22 cellular contexts compared by ENCODE assay signal in the genomic region with DNA sequence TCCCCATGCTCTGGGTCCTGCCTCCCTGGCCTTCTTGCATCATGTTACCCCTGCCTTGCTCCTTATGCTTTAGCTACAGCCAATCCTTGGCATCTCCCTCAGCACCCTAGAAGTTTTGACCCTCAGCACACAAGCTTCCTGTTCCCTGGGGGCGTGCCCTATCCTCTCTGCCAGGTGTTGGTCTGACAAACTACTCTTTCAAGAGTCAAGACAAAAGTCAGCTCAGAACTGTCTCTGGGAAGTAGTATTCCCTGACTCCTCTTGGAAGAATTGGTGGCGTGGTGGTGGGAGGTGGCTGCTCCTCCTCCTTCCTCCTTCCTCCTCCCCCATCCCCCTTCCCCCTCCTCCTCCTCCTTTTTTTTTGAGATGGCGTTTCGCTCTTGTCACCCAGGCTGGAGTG.
"Had no signal": no experiment of that assay in that cellular context is flagged by ENCODE, and none has a peak within 500 bp of the region (broad histone marks: within the 10 kb centered on the region; RNA-seq: fewer than 3 reads in every experiment).

No MANE protein-coding gene starts in this region.

- H3K4me3 ChIP-seq: ascending aorta, esophagus muscularis mucosa, hepatocyte, right lobe of liver, skin epidermis, stomach, suprapubic skin, tibial nerve had no signal

- H3K36me3 Mint-ChIP-seq: activated naive CD4-positive, alpha-beta T cell treated with anti-CD3 and anti-CD28 coated beads, Interleukin-2, amount 50 U/mL, for 24 hours had no signal

- H3K4me1 ChIP-seq: right lobe of liver had no signal

- H2AFZ ChIP-seq: hepatocyte had no signal

- H3K27ac Mint-ChIP-seq: activated naive CD4-positive, alpha-beta T cell treated with anti-CD3 and anti-CD28 coated beads, Interleukin-2, amount 50 U/mL, for 24 hours; activated T-cell treated with anti-CD3 and anti-CD28 coated beads, Interleukin-2, amount 50 U/mL, for 72 hours; effector memory CD8-positive, alpha-beta T cell; stimulated activated memory B cell treated with anti-CD40 and anti-IgM and Interleukin-4, amounts not matched to agents 10 μg/mL and 1 μg/mL and 100 μg/mL, for 72 hours had no signal

- H3K9me3 ChIP-seq: ascending aorta, esophagus muscularis mucosa, right lobe of liver, stomach, suprapubic skin, tibial nerve had no signal

- H3K4me1 Mint-ChIP-seq: neural crest cell had no signal

- H3K4me3 Mint-ChIP-seq: activated naive CD4-positive, alpha-beta T cell treated with anti-CD3 and anti-CD28 coated beads, Interleukin-2, amount 50 U/mL, for 24 hours; activated T-cell treated with anti-CD3 and anti-CD28 coated beads, Interleukin-2, amount 50 U/mL, for 72 hours; effector memory CD8-positive, alpha-beta T cell; neural crest cell; stimulated activated memory B cell treated with anti-CD40 and anti-IgM and Interleukin-4, amounts not matched to agents 10 μg/mL and 1 μg/mL and 100 μg/mL, for 72 hours had no signal

- DNase-seq: activated effector memory CD4-positive, alpha-beta T cell treated with Interleukin-2 at 50 U/mL for 16 hours; activated T-cell treated with anti-CD3 and anti-CD28 coated beads, Interleukin-2, amount 50 U/mL, for 72 hours; brain microvascular endothelial cell; effector memory CD8-positive, alpha-beta T cell; glutamatergic neuron; left ventricle myocardium superior; mammary epithelial cell; midbrain; occipital lobe; right lobe of liver; stimulated activated CD4-positive, alpha-beta T cell treated with anti-CD3 and anti-CD28 coated beads, Interleukin-2, amount 100 ng/mL, for 24 hours; stomach; T-helper 1 cell had no signal

- H3K36me3 ChIP-seq: brain microvascular endothelial cell, esophagus muscularis mucosa, right lobe of liver, suprapubic skin, tibial nerve had no signal

- H3K27ac ChIP-seq: ascending aorta, brain microvascular endothelial cell, esophagus muscularis mucosa, right lobe of liver, skin epidermis, stomach, suprapubic skin had no signal

- H3K27me3 Mint-ChIP-seq: activated naive CD4-positive, alpha-beta T cell treated with anti-CD3 and anti-CD28 coated beads, Interleukin-2, amount 50 U/mL, for 24 hours; effector memory CD8-positive, alpha-beta T cell; stimulated activated memory B cell treated with anti-CD40 and anti-IgM and Interleukin-4, amounts not matched to agents 10 μg/mL and 1 μg/mL and 100 μg/mL, for 72 hours had no signal

- H3K27me3 ChIP-seq: ascending aorta, brain microvascular endothelial cell, esophagus muscularis mucosa, hepatocyte, right lobe of liver, suprapubic skin had no signal

- ATAC-seq: activated T-cell treated with anti-CD3 and anti-CD28 coated beads, Interleukin-2, amount 50 U/mL, for 72 hours; effector memory CD8-positive, alpha-beta T cell; left ventricle myocardium superior; right lobe of liver; stimulated activated memory B cell treated with anti-CD40 and anti-IgM and Interleukin-4, amounts not matched to agents 10 μg/mL and 1 μg/mL and 100 μg/mL, for 72 hours had no signal

- H3K9me3 Mint-ChIP-seq: activated naive CD4-positive, alpha-beta T cell treated with anti-CD3 and anti-CD28 coated beads, Interleukin-2, amount 50 U/mL, for 24 hours; activated T-cell treated with anti-CD3 and anti-CD28 coated beads, Interleukin-2, amount 50 U/mL, for 72 hours; effector memory CD8-positive, alpha-beta T cell; stimulated activated memory B cell treated with anti-CD40 and anti-IgM and Interleukin-4, amounts not matched to agents 10 μg/mL and 1 μg/mL and 100 μg/mL, for 72 hours had no signal
